26 cellular contexts compared by ENCODE assay signal in genomic region chr4:102918859-102919258, GRCh38.
"Had no signal": no experiment of that assay in that cellular context is flagged by ENCODE, and none has a peak within 500 bp of the region (broad histone marks: within the 10 kb centered on the region; RNA-seq: fewer than 3 reads in every experiment).

No MANE protein-coding gene starts in this region.

- H3K36me3 ChIP-seq: colonic mucosa, esophagus muscularis mucosa, esophagus squamous epithelium, gastrocnemius medialis, heart left ventricle had no signal

- H3K79me2 ChIP-seq: hepatocyte had no signal

- ATAC-seq: effector memory CD8-positive, alpha-beta T cell; esophagus mucosa; foreskin keratinocyte; gastrocnemius medialis; gastroesophageal sphincter; heart left ventricle; heart right ventricle had no signal

- DNase-seq: colonic mucosa; cortex of kidney; dermis blood vessel endothelial cell; dorsolateral prefrontal cortex; effector CD4-positive, alpha-beta T cell; effector CD8-positive, alpha-beta T cell; effector memory CD4-positive, alpha-beta T cell; effector memory CD8-positive, alpha-beta T cell; endodermal cell; erythroblast; esophagus squamous epithelium; foreskin fibroblast; foreskin keratinocyte; foreskin melanocyte; gastrocnemius medialis; glutamatergic neuron; head of caudate nucleus; heart left ventricle; heart right ventricle had no signal

- H3K4me3 ChIP-seq: colonic mucosa, coronary artery, dorsolateral prefrontal cortex, esophagus muscularis mucosa, esophagus squamous epithelium, gastrocnemius medialis, gastroesophageal sphincter, heart left ventricle, heart right ventricle, hepatocyte had no signal

- H3K27me3 ChIP-seq: colonic mucosa, dorsolateral prefrontal cortex, esophagus muscularis mucosa, esophagus squamous epithelium, foreskin keratinocyte, gastrocnemius medialis, gastroesophageal sphincter, heart left ventricle, heart right ventricle, hepatocyte had no signal

- H3K4me2 ChIP-seq: hepatocyte had no signal

- H3K9me3 ChIP-seq: colonic mucosa, esophagus squamous epithelium, gastrocnemius medialis had no signal

- FAIRE-seq: endothelial cell of umbilical vein had no signal

- H2AFZ ChIP-seq: hepatocyte had no signal

- H3K27ac ChIP-seq: colonic mucosa, coronary artery, dorsolateral prefrontal cortex, epithelial cell of prostate, esophagus muscularis mucosa, esophagus squamous epithelium, foreskin keratinocyte, gastrocnemius medialis, gastroesophageal sphincter, heart left ventricle, heart right ventricle, hepatocyte had no signal

- H3K4me1 ChIP-seq: colonic mucosa, esophagus muscularis mucosa, esophagus squamous epithelium, foreskin keratinocyte, gastrocnemius medialis, gastroesophageal sphincter, heart left ventricle, heart right ventricle had no signal
